29 cellular contexts compared by ENCODE assay signal in the genomic region with DNA sequence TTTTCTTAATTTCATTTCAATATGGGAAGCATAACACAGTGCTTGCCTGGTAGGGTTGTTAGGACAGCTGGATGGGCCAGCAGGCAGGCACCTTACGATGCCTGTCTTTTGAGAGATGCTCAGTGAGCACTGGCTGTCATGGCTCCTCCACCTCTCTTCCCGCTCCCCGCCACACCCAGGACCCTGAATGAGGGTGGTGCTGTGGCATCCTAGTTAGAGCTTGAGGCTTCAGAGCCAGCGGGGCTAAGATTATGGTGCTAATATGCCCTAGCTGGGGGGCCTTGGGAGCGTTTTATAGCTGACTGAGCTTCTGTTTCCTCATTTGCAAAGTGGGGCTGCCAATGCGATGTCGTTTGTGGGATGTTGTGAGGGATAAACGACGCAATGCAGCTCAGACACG.
"Had no signal": no experiment of that assay in that cellular context is flagged by ENCODE, and none has a peak within 500 bp of the region (broad histone marks: within the 10 kb centered on the region; RNA-seq: fewer than 3 reads in every experiment).

No MANE protein-coding gene starts in this region.

- H3K27ac Mint-ChIP-seq: naive thymus-derived CD8-positive, alpha-beta T cell; natural killer cell treated with Interleukin-12 subunit alpha and Interleukin-12 subunit beta and Interleukin-15 and Interleukin-18, amount 100 ng/mL, for 72 hours; progenitor cell of endocrine pancreas; stimulated activated effector memory CD8-positive, alpha-beta T cell treated with anti-CD3 and anti-CD28 coated beads, Interleukin-12 subunit alpha, Interleukin-12 subunit beta, amount 100 ng/mL, for 72 hours; stimulated activated naive CD8-positive, alpha-beta T cell treated with anti-CD3 and anti-CD28 coated beads, Interleukin-15, amount 100 ng/mL, for 72 hours had no signal

- H3K27me3 Mint-ChIP-seq: natural killer cell treated with Interleukin-12 subunit alpha and Interleukin-12 subunit beta and Interleukin-15 and Interleukin-18, amount 100 ng/mL, for 72 hours; progenitor cell of endocrine pancreas; stimulated activated naive CD8-positive, alpha-beta T cell treated with anti-CD3 and anti-CD28 coated beads, Interleukin-15, amount 100 ng/mL, for 72 hours had no signal

- H3K4me1 ChIP-seq: parathyroid adenoma, right lobe of liver, upper lobe of left lung, vagina had no signal

- H3K9me3 ChIP-seq: neutrophil, ovary, psoas muscle, right lobe of liver, sigmoid colon, thoracic aorta, thyroid gland, upper lobe of left lung, vagina had no signal

- H3K27ac ChIP-seq: neutrophil, ovary, parathyroid adenoma, psoas muscle, right lobe of liver, sigmoid colon, thoracic aorta, thyroid gland, tibial nerve, upper lobe of left lung, vagina had no signal

- H3K36me3 Mint-ChIP-seq: stimulated activated effector memory CD8-positive, alpha-beta T cell treated with anti-CD3 and anti-CD28 coated beads, Interleukin-12 subunit alpha, Interleukin-12 subunit beta, amount 100 ng/mL, for 72 hours had no signal

- ATAC-seq: naive thymus-derived CD8-positive, alpha-beta T cell; natural killer cell treated with Interleukin-12 subunit alpha and Interleukin-12 subunit beta and Interleukin-15 and Interleukin-18, amount 100 ng/mL, for 72 hours; psoas muscle; right cardiac atrium; right lobe of liver; stimulated activated effector memory CD8-positive, alpha-beta T cell treated with anti-CD3 and anti-CD28 coated beads, Interleukin-12 subunit alpha, Interleukin-12 subunit beta, amount 100 ng/mL, for 72 hours; stimulated activated naive CD8-positive, alpha-beta T cell treated with anti-CD3 and anti-CD28 coated beads, Interleukin-15, amount 100 ng/mL, for 72 hours; stimulated activated naive CD8-positive, alpha-beta T cell treated with anti-CD3 and anti-CD28 coated beads, Interleukin-15, Interleukin-2, amounts not matched to agents 100 U/mL and 50 U/mL, for 24 hours had no signal

- H3K4me3 Mint-ChIP-seq: naive thymus-derived CD8-positive, alpha-beta T cell; natural killer cell treated with Interleukin-12 subunit alpha and Interleukin-12 subunit beta and Interleukin-15 and Interleukin-18, amount 100 ng/mL, for 72 hours; nephron progenitor cell; neural crest cell; stimulated activated effector memory CD8-positive, alpha-beta T cell treated with anti-CD3 and anti-CD28 coated beads, Interleukin-12 subunit alpha, Interleukin-12 subunit beta, amount 100 ng/mL, for 72 hours; stimulated activated naive CD8-positive, alpha-beta T cell treated with anti-CD3 and anti-CD28 coated beads, Interleukin-15, amount 100 ng/mL, for 72 hours had no signal

- H3K36me3 ChIP-seq: neutrophil, ovary, right lobe of liver, sigmoid colon, thoracic aorta, thyroid gland, tibial nerve, upper lobe of left lung, vagina had no signal

- H3K4me1 Mint-ChIP-seq: stimulated activated effector memory CD8-positive, alpha-beta T cell treated with anti-CD3 and anti-CD28 coated beads, Interleukin-12 subunit alpha, Interleukin-12 subunit beta, amount 100 ng/mL, for 72 hours had no signal

- DNase-seq: naive thymus-derived CD8-positive, alpha-beta T cell; nephron progenitor cell; nucleus accumbens; ovary; posterior cingulate gyrus; right cardiac atrium; right lobe of liver; sigmoid colon; small intestine; stimulated activated CD4-positive, alpha-beta T cell treated with anti-CD3 and anti-CD28 coated beads, Interleukin-15, amount 100 ng/mL, for 24 hours; stimulated activated CD4-positive, alpha-beta T cell treated with anti-CD3 and anti-CD28 coated beads, Interleukin-2, amount 100 ng/mL, for 24 hours; stimulated activated CD4-positive, alpha-beta T cell treated with anti-CD3 and anti-CD28 coated beads, Interleukin-2, amount 100 ng/mL, for 48 hours; stimulated activated CD4-positive, alpha-beta T cell treated with anti-CD3 and anti-CD28 coated beads, Interleukin-4, amount 100 ng/mL, for 24 hours; stimulated activated naive CD4-positive, alpha-beta T cell; stimulated activated naive CD8-positive, alpha-beta T cell treated with anti-CD3 and anti-CD28 coated beads, Interleukin-15, amount 100 ng/mL, for 72 hours; stimulated activated naive CD8-positive, alpha-beta T cell treated with anti-CD3 and anti-CD28 coated beads, Interleukin-15, Interleukin-2, amounts not matched to agents 100 U/mL and 50 U/mL, for 24 hours; thyroid gland; trophoblast cell; upper lobe of left lung had no signal

- H3K27me3 ChIP-seq: neutrophil, ovary, right lobe of liver, sigmoid colon, thyroid gland, tibial nerve, upper lobe of left lung, vagina had no signal

- H3K4me3 ChIP-seq: ovary, psoas muscle, right lobe of liver, sigmoid colon, thoracic aorta, thyroid gland, tibial nerve, upper lobe of left lung, vagina had no signal
